ENCODE assay signal across 14 cellular contexts in genomic region chr9:130570200-130570599, GRCh38. TPM values are rescaled to one million over a fixed set of nuclear protein-coding genes. Genes with fewer than 3 reads are reported as not detected.
DNase-seq lines count a peak whose midpoint lies in the region; FAIRE-seq and TF ChIP-seq lines count a peak whose summit lies in the region.
"Had no signal": no experiment of that assay in that cellular context is flagged by ENCODE, and none has a peak within 500 bp of the region (broad histone marks: within the 10 kb centered on the region; RNA-seq: fewer than 3 reads in every experiment).

No MANE protein-coding gene starts in this region.

- no peaks in the 10 kb centered on the region for H3K79me2 ChIP-seq in PC-9 (ENCODE audit: low read depth)

- H2AFZ ChIP-seq in PC-9, result no peak overlapping the region

- H3K36me3 ChIP-seq in PC-9 (ENCODE audit: low read depth) (no peaks in the 10 kb centered on the region), bronchial epithelial cell (ENCODE audit: control insufficient read depth, insufficient read depth, low read length) (no peaks in the 10 kb centered on the region), Peyer's patch (no peaks in the 10 kb centered on the region)
- H3K36me3 ChIP-seq: suprapubic skin had no signal

- H3K9me3 ChIP-seq in PC-9 (ENCODE audit: insufficient read depth, low read depth) (no peaks in the 10 kb centered on the region), Peyer's patch (no peaks in the 10 kb centered on the region)
- H3K9me3 ChIP-seq: suprapubic skin had no signal

- TF ChIP-seq CTCF in PC-9 (conservative IDR thresholded peaks at IDR 0.05), result no peak
- no peak for TF ChIP-seq CTCF in bronchial epithelial cell (IDR thresholded peaks at IDR 0.05; ENCODE audit: insufficient read depth, low read length, severe bottlenecking)
- TF ChIP-seq CTCF in Peyer's patch (IDR thresholded peaks at IDR 0.05), result no peak

- H3K4me1 ChIP-seq in PC-9 (replicated peaks; ENCODE audit: insufficient read depth) (no peaks in the 10 kb centered on the region), Peyer's patch (no peaks in the 10 kb centered on the region)
- H3K4me1 ChIP-seq: suprapubic skin had no signal

- BruUV-seq in PC-9 (replicated peaks; lab: Mats Ljungman, UMichigan), result no TSS peak

- no peak for FAIRE-seq in bronchial epithelial cell (lab: Jason Lieb, UNC)

- POLR2A ChIA-PET in PC-9 (lab: Charles Lee; ENCODE audit: unreplicated experiment), result no interaction called here

- CTCF ChIA-PET in PC-9 (lab: Charles Lee), result interaction anchor here (1.5 kb wide), 1 partner anchor 70 kb away, joined by 15 read pairs; no protein-coding TSS in a partner anchor

- peak; percentile 72 for DNase-seq in H4 (ENCODE audit: low spot score)
- peak; percentile 38 to 44 for DNase-seq in PC-9
- peak; percentile 43 for DNase-seq in bronchial epithelial cell (ENCODE audit: low read depth)
- DNase-seq in renal cortical epithelial cell (ENCODE audit: low read depth), result peak; percentile 74
- no peak for DNase-seq in Peyer's patch
- no peak for DNase-seq in HUDEP-2 (lab: John Stamatoyannopoulos, UW; ENCODE audit: unreplicated experiment in 76 of 76)
- DNase-seq in activated T-cell treated with anti-CD3 and anti-CD28 coated beads, Interleukin-2, amount 50 U/mL, for 1 hour, result no peak
- DNase-seq in GM19240 (ENCODE audit: insufficient read length, low spot score), result no peak
- DNase-seq: activated CD4-positive, alpha-beta T cell treated with anti-CD3 and anti-CD28 coated beads, Interleukin-2, amount 50 U/mL, for 48 hours; mammary epithelial cell; NCI-H2171; T1000 had no signal

- no peak for TF ChIP-seq POLR2A in Peyer's patch (IDR thresholded peaks at IDR 0.05)

- peaks cover 7% of the 10 kb centered on the region; the same call in 1 of the 2 replicates for H3F3A ChIP-seq in PC-9 (ENCODE audit: insufficient read depth, low read depth)

- no peaks in the 10 kb centered on the region for H3K9me2 ChIP-seq in PC-9 (ENCODE audit: insufficient read depth)

- H3K4me3 ChIP-seq in PC-9 (no peak overlapping the region), bronchial epithelial cell (ENCODE audit: low read depth, low read length) (no peak overlapping the region), Peyer's patch (no peak overlapping the region)
- H3K4me3 ChIP-seq: skin epidermis, suprapubic skin had no signal

- no peaks in the 10 kb centered on the region for H4K20me1 ChIP-seq in PC-9 (ENCODE audit: insufficient read depth)

- H3K27me3 ChIP-seq in PC-9 (ENCODE audit: insufficient read depth, low read depth), result no peaks in the 10 kb centered on the region
- H3K27me3 ChIP-seq in bronchial epithelial cell (ENCODE audit: control insufficient read depth, insufficient read depth, low read length), result peaks cover under 1% of the 10 kb centered on the region
- no peaks in the 10 kb centered on the region for H3K27me3 ChIP-seq in Peyer's patch

- peak overlapping the region; percentile 31 for H3K4me2 ChIP-seq in PC-9

- H3K27ac ChIP-seq in PC-9 (no peak overlapping the region), Peyer's patch (no peak overlapping the region)
- H3K27ac ChIP-seq: skin epidermis, suprapubic skin had no signal

- intact Hi-C loops in PC-9 (cut with micrococcal nuclease; ENCODE audit: unreplicated experiment), result no loop called here

RNA-seq across cellular contexts. Expression of gene FUBP3, which starts 9.2 kb away (rescaled TPM):
- 30.7 and 36.0 TPM in 2 replicates for total RNA-seq in H4 (2014; rRNA removed; shearing (Covaris generic))
- total RNA-seq in PC-9 (2021) (50.3 and 75.6 TPM in 2 replicates), bronchial epithelial cell (45.8 and 51.5 TPM in 2 replicates), renal cortical epithelial cell (37.2 and 49.9 TPM in 2 replicates), Peyer's patch (10 to 100 TPM; 27.3 to 57.8 (median 31.8) TPM)

Comparison
In these comparisons a context has a peak if more than half of its experiments do, and no peak if none do; other contexts are left out.
1. DNase-seq: peak in H4 (single experiment), PC-9 (2 of 2), bronchial epithelial cell (single experiment) and renal cortical epithelial cell (single experiment); none in Peyer's patch (0 of 3), HUDEP-2 (0 of 76), activated T-cell treated with anti-CD3 and anti-CD28 coated beads, Interleukin-2, amount 50 U/mL, for 1 hour (single experiment) and GM19240 (single experiment).